In the genomic region with DNA sequence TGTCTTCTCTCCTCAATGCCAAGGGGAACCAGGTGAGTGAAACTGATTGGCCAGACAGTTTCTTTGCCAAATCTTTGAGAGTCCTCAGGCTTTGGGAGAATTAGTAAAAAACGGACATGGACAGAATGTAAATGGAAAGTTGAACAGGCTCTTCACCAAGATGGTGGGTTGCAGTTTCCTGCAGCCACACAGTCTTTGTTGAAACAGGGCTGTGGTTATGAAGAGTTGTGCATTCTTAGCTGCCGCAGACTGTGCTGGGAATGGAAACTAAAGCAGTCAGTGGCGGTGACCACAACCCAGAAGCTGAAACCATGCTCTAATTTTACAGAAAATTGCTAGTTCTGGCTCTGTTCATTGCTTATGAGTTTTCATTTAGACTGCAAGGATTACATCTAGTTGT, we compare ENCODE assay signal across 8 cellular contexts. TPM values are rescaled to one million over a fixed set of nuclear protein-coding genes. Genes with fewer than 3 reads are reported as not detected.
A peak's percentile ranks its signal among the peaks of the same experiment; 100 is the strongest.
DNase-seq lines count a peak whose midpoint lies in the region; ATAC-seq and TF ChIP-seq lines count a peak whose summit lies in the region.

No MANE protein-coding gene starts in this region.

- no peak for TF ChIP-seq EP300 in gastroesophageal sphincter (IDR thresholded peaks at IDR 0.05)

- no peak for ATAC-seq in gastroesophageal sphincter
- no peak for ATAC-seq in Right ventricle myocardium superior (ENCODE audit: poor library complexity)

- no peaks in the 10 kb centered on the region for H3K4me1 ChIP-seq in gastroesophageal sphincter

- intact Hi-C loops in Right ventricle myocardium superior (cut with DNase I), result no loop called here

- H3K27ac ChIP-seq in KOPT-K1 (ENCODE audit: low read depth, low read length, poor library complexity, severe bottlenecking), result peak overlapping the region; percentile 83
- no peak overlapping the region for H3K27ac ChIP-seq in gastroesophageal sphincter

- no peak for TF ChIP-seq POLR2A in gastroesophageal sphincter (IDR thresholded peaks at IDR 0.05)

- no peaks in the 10 kb centered on the region for H3K9me3 ChIP-seq in KOPT-K1 (ENCODE audit: insufficient read depth, low read length, poor library complexity, severe bottlenecking)
- no peaks in the 10 kb centered on the region for H3K9me3 ChIP-seq in gastroesophageal sphincter

- 93 to 95% methylated on average over 3 of the region's 3 CpGs for WGBS in gastroesophageal sphincter (ENCODE audit: low coverage in 1 of 2), 2 donors

- no peak overlapping the region for H3K4me3 ChIP-seq in gastroesophageal sphincter

- H3K27me3 ChIP-seq in gastroesophageal sphincter, result no peaks in the 10 kb centered on the region

- no peak for TF ChIP-seq CTCF in gastroesophageal sphincter (IDR thresholded peaks at IDR 0.05)

- DNase-seq in activated gamma-delta T cell treated with Interleukin-2 at 50 U/mL for 16 hours (peak; percentile 55), activated gamma-delta T cell (lab: John Stamatoyannopoulos, UW) (no peak), Right ventricle myocardium superior (no peak), DMS53 (lab: John Stamatoyannopoulos, UW) (no peak)
- DNase-seq in activated naive CD4-positive, alpha-beta T cell treated with anti-CD3 and anti-CD28 coated beads, Interleukin-2, amount 50 U/mL, for 16 hours, result peak; percentile 33
- DNase-seq in stimulated activated CD8-positive, alpha-beta memory T cell treated with anti-CD3 and anti-CD28 coated beads, Interleukin-7, amount 100 ng/mL, for 48 hours (ENCODE audit: extremely low read depth in 1 of 2, low read depth in 1 of 2), result peak; percentile 34 to 59

- H3K36me3 ChIP-seq in KOPT-K1 (ENCODE audit: insufficient read depth, low read length) (peaks cover 52% of the 10 kb centered on the region), gastroesophageal sphincter (peaks cover 0 to 67% of the 10 kb centered on the region in 2 donors)

RNA-seq across cellular contexts. Expression of a gene that starts 42.1 kb away (rescaled TPM):
- total RNA-seq in gastroesophageal sphincter, result 10 to 100 TPM; 65.2 to 87.4 (median 76.1) TPM
- total RNA-seq in Right ventricle myocardium superior, result 22.2 TPM

Comparison
In these comparisons a context has a peak if more than half of its experiments do, and no peak if none do; other contexts are left out.
1. DNase-seq: peak in activated gamma-delta T cell treated with Interleukin-2 at 50 U/mL for 16 hours (single experiment), activated naive CD4-positive, alpha-beta T cell treated with anti-CD3 and anti-CD28 coated beads, Interleukin-2, amount 50 U/mL, for 16 hours (single experiment) and stimulated activated CD8-positive, alpha-beta memory T cell treated with anti-CD3 and anti-CD28 coated beads, Interleukin-7, amount 100 ng/mL, for 48 hours (2 of 2); none in activated gamma-delta T cell (single experiment), Right ventricle myocardium superior (single experiment) and DMS53 (single experiment).